In the genomic region with DNA sequence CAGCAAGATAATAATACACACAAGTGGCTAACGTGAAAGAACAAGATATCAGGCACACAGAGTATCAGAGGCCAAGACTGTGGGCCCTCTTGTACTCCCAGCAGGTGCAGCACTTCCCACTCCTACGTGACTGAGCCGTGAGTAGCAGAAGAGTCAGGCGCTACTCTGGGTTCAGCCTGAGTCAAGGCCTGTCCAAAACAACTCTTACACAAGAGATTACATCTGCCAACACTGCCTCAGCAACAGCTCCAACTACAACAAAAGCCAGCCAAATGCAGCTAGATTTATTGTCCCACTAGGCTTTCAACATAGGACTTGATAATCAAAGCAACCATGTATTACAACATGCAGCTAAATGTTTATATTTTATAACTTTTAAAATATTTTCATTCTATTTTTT, we compare ENCODE assay signal across 10 cellular contexts. TPM values are rescaled to one million over a fixed set of nuclear protein-coding genes. Genes with fewer than 3 reads are reported as not detected.
A peak's percentile ranks its signal among the peaks of the same experiment; 100 is the strongest.
DNase-seq lines count a peak whose midpoint lies in the region; ATAC-seq, FAIRE-seq and TF ChIP-seq lines count a peak whose summit lies in the region.
"Had no signal": no experiment of that assay in that cellular context is flagged by ENCODE, and none has a peak within 500 bp of the region (broad histone marks: within the 10 kb centered on the region; RNA-seq: fewer than 3 reads in every experiment).

No MANE protein-coding gene starts in this region.

- peaks cover 14 to 18% of the 10 kb centered on the region in 2 experiments for H3K36me3 ChIP-seq in endothelial cell of umbilical vein (ENCODE audit: control insufficient read depth in 2 of 2, extremely low read depth in 1 of 2, insufficient read depth in 2 of 2, low read length in 2 of 2)

- H3K9ac ChIP-seq in endothelial cell of umbilical vein (replicated peaks; ENCODE audit: extremely low read depth, insufficient read depth, low read length), result no peak overlapping the region

- H3K4me2 ChIP-seq in endothelial cell of umbilical vein (ENCODE audit: insufficient read depth, low read length), result no peak overlapping the region

- intact Hi-C loops in endothelial cell of umbilical vein (cut with micrococcal nuclease), result no loop called here

- no peaks in the 10 kb centered on the region for H3K4me1 ChIP-seq in endothelial cell of umbilical vein (ENCODE audit: control insufficient read depth, extremely low read depth, insufficient read depth, low read length)

- CTCF ChIA-PET in AG04450 (lab: Charles Lee) (interaction anchor here (0.6 kb wide), 1 partner anchor 1058 kb away, joined by 3 read pairs; no protein-coding TSS in a partner anchor), endothelial cell of umbilical vein (lab: Charles Lee) (interaction anchor here (1.2 to 1.4 kb wide), 3 partner anchors 12 to 54 kb away, joined by 3 to 5 read pairs (median 3); no protein-coding TSS in a partner anchor)

- dilution Hi-C loops in endothelial cell of umbilical vein (cut with MboI; ENCODE audit: extremely low pct_ligation_motif_present, low sequenced_read_pairs), result no loop called here

- H3K27ac ChIP-seq in AG04450 (ENCODE audit: low read depth, low read length), result no peak overlapping the region
- H3K27ac ChIP-seq in endothelial cell of umbilical vein (ENCODE audit: insufficient read depth, low read depth, low read length), result no peak overlapping the region

- no TSS peak for BruUV-seq in endothelial cell of umbilical vein (replicated peaks; lab: Mats Ljungman, UMichigan)

- ATAC-seq in GM21381 (IDR thresholded peaks at IDR 0.05; ENCODE audit: unreplicated experiment), result no peak

- H3K4me3 ChIP-seq in AG04450 (ENCODE audit: low read depth, low read length), result no peak overlapping the region
- H3K4me3 ChIP-seq in endothelial cell of umbilical vein (replicated peaks in 1 of 3; ENCODE audit: insufficient read depth in 1 of 3, low read depth in 1 of 3, low read length in 3 of 3), result no peak overlapping the region

- H3K9me1 ChIP-seq in endothelial cell of umbilical vein (replicated peaks; ENCODE audit: control insufficient read depth, extremely low read depth, insufficient read depth, low read length), result no peaks in the 10 kb centered on the region

- no peaks in the 10 kb centered on the region for H3K9me3 ChIP-seq in AG04450 (ENCODE audit: control insufficient read depth, insufficient read depth, low read length)
- no peaks in the 10 kb centered on the region for H3K9me3 ChIP-seq in endothelial cell of umbilical vein (replicated peaks; ENCODE audit: control insufficient read depth, insufficient read depth, low read length)

- POLR2A ChIA-PET in AG04450 (lab: Yijun Ruan, JAX) (interaction anchor here (0.6 kb wide), 1 partner anchor 535 kb away, joined by 3 read pairs; no protein-coding TSS in a partner anchor), endothelial cell of umbilical vein (lab: Charles Lee) (no interaction called here)

- TF ChIP-seq CTCF in AG04450 (IDR thresholded peaks at IDR 0.05; ENCODE audit: low read depth, low read length) (no peak), endothelial cell of umbilical vein (IDR thresholded peaks at IDR 0.05; ENCODE audit: extremely low read depth in 1 of 2, insufficient read depth in 1 of 2, low read depth in 1 of 2, low read length in 2 of 2) (no peak)

- no peaks in the 10 kb centered on the region for H3K27me3 ChIP-seq in AG04450 (ENCODE audit: control insufficient read depth, insufficient read depth, low read length)
- H3K27me3 ChIP-seq in endothelial cell of umbilical vein (ENCODE audit: control insufficient read depth in 2 of 2, insufficient read depth in 2 of 2, low read length in 2 of 2), result no peaks in the 10 kb centered on the region

- FAIRE-seq in endothelial cell of umbilical vein (lab: Jason Lieb, UNC), result no peak

- no peaks in the 10 kb centered on the region for H3K79me2 ChIP-seq in endothelial cell of umbilical vein (ENCODE audit: control insufficient read depth, insufficient read depth, low read length)

- DNase-seq in AG04450 (ENCODE audit: low read depth, low spot score), result peak; percentile 82
- peak; percentile 34 for DNase-seq in NCI-H128 (lab: John Stamatoyannopoulos, UW; ENCODE audit: unreplicated experiment)
- peak; percentile 50 for DNase-seq in endothelial cell of umbilical vein (ENCODE audit: low read depth, low spot score)
- peak; percentile 52 for DNase-seq in midbrain (lab: John Stamatoyannopoulos, UW)
- no peak for DNase-seq in NK-92 treated with Interleukin-12 subunit alpha and Interleukin-12 subunit beta, amount 100 ng/mL, for 24 hours (lab: John Stamatoyannopoulos, UW)
- DNase-seq in NCI-H187 treated with DMSO at 0.1 percent for 48 hours (lab: John Stamatoyannopoulos, UW), result no peak
- DNase-seq in NCI-H1048 (lab: John Stamatoyannopoulos, UW), result no peak
- DNase-seq: CD4-positive, alpha-beta T cell; effector CD8-positive, alpha-beta T cell had no signal

- no peak for TF ChIP-seq POLR2A in endothelial cell of umbilical vein (IDR thresholded peaks at IDR 0.05; ENCODE audit: low read depth, low read length)

- no peak overlapping the region for H2AFZ ChIP-seq in endothelial cell of umbilical vein (ENCODE audit: low read depth, low read length)

- H4K20me1 ChIP-seq in endothelial cell of umbilical vein (replicated peaks; ENCODE audit: control insufficient read depth, extremely low read depth, insufficient read depth, low read length), result no peaks in the 10 kb centered on the region

TF ChIP-seq in endothelial cell of umbilical vein, 7 proteins besides CTCF, POLR2A, EP300 and RAD21:
- TF ChIP-seq MYC (IDR thresholded peaks at IDR 0.05; ENCODE audit: low read depth, low read length) (no peak), EZH2 (IDR thresholded peaks at IDR 0.05; ENCODE audit: borderline replicate concordance, low read depth, low read length, severe bottlenecking) (no peak), POLR2AphosphoS5 (IDR thresholded peaks at IDR 0.05; ENCODE audit: insufficient read depth, low read depth, low read length) (no peak), JUN (IDR thresholded peaks at IDR 0.05; ENCODE audit: borderline replicate concordance, insufficient read depth, insufficient read length, low read depth) (no peak), GATA2 (IDR thresholded peaks at IDR 0.05; ENCODE audit: insufficient read depth, insufficient read length, low read depth, low read length) (no peak)
TF ChIP-seq in endothelial cell of umbilical vein: peak in this region for 0.

RNA-seq across cellular contexts. Expression of a gene that starts 56.2 kb away (rescaled TPM):
- polyA plus RNA-seq in AG04450 (2011; rRNA removed) (22.4 and 27.3 TPM in 2 replicates), endothelial cell of umbilical vein (29.2 and 30.5 TPM in 2 replicates)
- 28.3 and 41.4 TPM in 2 replicates for polyA minus RNA-seq in AG04450 (2011; rRNA and poly(A)+ RNA removed)
- 56.8 and 60.1 TPM in 2 replicates for total RNA-seq in endothelial cell of umbilical vein
- polyA plus RNA-seq in endothelial cell of umbilical vein (2011; cell fraction: cytosol; rRNA removed), result 21.5 and 22.4 TPM in 2 replicates
- 110 and 118 TPM in 2 replicates for polyA plus RNA-seq in endothelial cell of umbilical vein (2011; cell fraction: nucleus; rRNA removed)
- 31.2 and 35.8 TPM in 2 replicates for polyA plus RNA-seq in endothelial cell of umbilical vein (2012)
- 80.1 and 100 TPM in 2 replicates for polyA minus RNA-seq in endothelial cell of umbilical vein
- 15.6 TPM for polyA minus RNA-seq in endothelial cell of umbilical vein (2011; cell fraction: cytosol; rRNA and poly(A)+ RNA removed)
- polyA minus RNA-seq in endothelial cell of umbilical vein (2011; cell fraction: nucleus; rRNA and poly(A)+ RNA removed), result 83.8 and 137 TPM in 2 replicates

Comparison
In these comparisons a context has a peak if more than half of its experiments do, and no peak if none do; other contexts are left out.
1. DNase-seq: peak in AG04450 (single experiment), NCI-H128 (single experiment), endothelial cell of umbilical vein (single experiment) and midbrain (single experiment); none in NK-92 treated with Interleukin-12 subunit alpha and Interleukin-12 subunit beta, amount 100 ng/mL, for 24 hours (single experiment), NCI-H187 treated with DMSO at 0.1 percent for 48 hours (single experiment) and NCI-H1048 (single experiment).